10 cellular contexts compared by ENCODE assay signal in the genomic region with DNA sequence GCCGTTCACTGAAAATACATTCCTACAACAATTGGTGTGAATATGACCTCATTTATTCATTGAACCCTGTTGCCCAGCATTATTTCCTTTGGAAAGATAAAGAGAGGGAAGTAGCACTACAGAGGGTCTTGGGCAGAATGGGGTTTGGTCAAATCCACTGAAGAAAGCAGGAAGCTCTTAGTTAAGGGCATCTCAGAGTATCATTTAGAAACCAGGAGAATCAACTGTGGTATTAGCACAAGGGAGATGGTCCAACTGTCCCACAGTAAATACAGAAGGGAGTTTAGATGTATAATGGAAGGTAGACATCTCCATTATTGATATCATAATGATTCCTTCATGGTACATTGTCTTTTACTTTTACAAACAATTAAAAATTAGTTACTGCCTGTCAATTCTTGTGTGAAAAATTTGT. TPM values are rescaled to one million over a fixed set of nuclear protein-coding genes. Genes with fewer than 3 reads are reported as not detected.
A peak's percentile ranks its signal among the peaks of the same experiment; 100 is the strongest.
DNase-seq lines count a peak whose midpoint lies in the region; ATAC-seq and TF ChIP-seq lines count a peak whose summit lies in the region.
"Had no signal": no experiment of that assay in that cellular context is flagged by ENCODE, and none has a peak within 500 bp of the region (broad histone marks: within the 10 kb centered on the region; RNA-seq: fewer than 3 reads in every experiment).

No MANE protein-coding gene starts in this region.

- CTCF ChIA-PET in activated CD4-positive, alpha-beta T cell treated with anti-CD3 and anti-CD28 coated beads for 36 hours (lab: Charles Lee), result interaction anchor here (0.5 to 2.0 kb wide), 8 partner anchors 15 to 1827 kb away, joined by 3 to 6 read pairs (median 3); no protein-coding TSS in a partner anchor

- no peak overlapping the region for H3K4me3 ChIP-seq in esophagus muscularis mucosa
- H3K4me3 ChIP-seq: adrenal gland had no signal

- no peak for TF ChIP-seq EP300 in esophagus muscularis mucosa (IDR thresholded peaks at IDR 0.05)

- POLR2A ChIA-PET in activated CD4-positive, alpha-beta T cell treated with anti-CD3 and anti-CD28 coated beads for 36 hours (lab: Charles Lee), result interaction anchor here (0.6 kb wide), 2 partner anchors 20 to 171 kb away, joined by 3 to 4 read pairs; no protein-coding TSS in a partner anchor

- no peak overlapping the region for H3K27ac ChIP-seq in esophagus muscularis mucosa (replicated peaks in 1 of 4)
- H3K27ac ChIP-seq: adrenal gland had no signal

- H3K4me3 Mint-ChIP-seq in activated CD4-positive, alpha-beta T cell treated with anti-CD3 and anti-CD28 coated beads for 36 hours, result no peak overlapping the region

- no peak for TF ChIP-seq POLR2A in esophagus muscularis mucosa (IDR thresholded peaks at IDR 0.05; ENCODE audit: low read depth)

- H3K4me1 Mint-ChIP-seq in activated CD4-positive, alpha-beta T cell treated with anti-CD3 and anti-CD28 coated beads for 36 hours, result peaks cover 16% of the 10 kb centered on the region

- H3K27ac Mint-ChIP-seq in activated CD4-positive, alpha-beta T cell treated with anti-CD3 and anti-CD28 coated beads for 36 hours, result peak overlapping the region; percentile 15

- H3K9me3 ChIP-seq in esophagus muscularis mucosa, result no peaks in the 10 kb centered on the region
- H3K9me3 ChIP-seq: adrenal gland had no signal

- WGBS in esophagus muscularis mucosa, result 89% methylated on average over 1 of the region's 1 CpG

- intact Hi-C loops in activated CD4-positive, alpha-beta T cell treated with anti-CD3 and anti-CD28 coated beads for 36 hours (cut with DNase I, micrococcal nuclease), result loop anchor here in 1 of 2 experiments (1.0 to 5.0 kb wide), 6 partner anchors 134 to 432 kb away; partner anchors contain the start of gene LNPEP
- intact Hi-C loops in esophagus muscularis mucosa (cut with DNase I), result no loop called here

- peak; percentile 40 for ATAC-seq in activated CD4-positive, alpha-beta T cell treated with anti-CD3 and anti-CD28 coated beads for 36 hours
- ATAC-seq in GM21717 (IDR thresholded peaks at IDR 0.05; ENCODE audit: unreplicated experiment) (peak; percentile 61), HG03139 (IDR thresholded peaks at IDR 0.05; ENCODE audit: unreplicated experiment) (peak; percentile 28)

- TF ChIP-seq CTCF in esophagus muscularis mucosa (IDR thresholded peaks at IDR 0.05), result no peak

- H3K27me3 Mint-ChIP-seq in activated CD4-positive, alpha-beta T cell treated with anti-CD3 and anti-CD28 coated beads for 36 hours, result peaks cover 10% of the 10 kb centered on the region

- no peaks in the 10 kb centered on the region for H3K9me3 Mint-ChIP-seq in activated CD4-positive, alpha-beta T cell treated with anti-CD3 and anti-CD28 coated beads for 36 hours (ENCODE audit: low read depth)

- H3K4me1 ChIP-seq in esophagus muscularis mucosa, result peaks cover 0 to 16% (median 16%) of the 10 kb centered on the region in 4 donors
- H3K4me1 ChIP-seq: adrenal gland had no signal

- no peaks in the 10 kb centered on the region for H3K36me3 ChIP-seq in esophagus muscularis mucosa
- H3K36me3 ChIP-seq: adrenal gland had no signal

- H3K36me3 Mint-ChIP-seq in activated CD4-positive, alpha-beta T cell treated with anti-CD3 and anti-CD28 coated beads for 36 hours (ENCODE audit: low read depth), result no peaks in the 10 kb centered on the region

- H3K27me3 ChIP-seq in esophagus muscularis mucosa, result no peaks in the 10 kb centered on the region
- H3K27me3 ChIP-seq: adrenal gland had no signal

- DNase-seq in activated CD4-positive, alpha-beta T cell treated with anti-CD3 and anti-CD28 coated beads for 36 hours, result no peak
- no peak for DNase-seq in activated CD4-positive, alpha-beta T cell treated with anti-CD3 and anti-CD28 coated beads, Interleukin-2, amount 50 U/mL, for 1 hour
- peak; percentile 19 for DNase-seq in esophagus muscularis mucosa (ENCODE audit: extremely low spot score)
- no peak for DNase-seq in epidermal melanocyte (ENCODE audit: insufficient read length, low spot score)
- no peak for DNase-seq in NCI-H2081 (lab: John Stamatoyannopoulos, UW)
- no peak for DNase-seq in midbrain (lab: John Stamatoyannopoulos, UW)
- DNase-seq: adrenal gland, NCI-H1417 treated with DMSO at 0.1 percent for 48 hours had no signal

RNA-seq across cellular contexts. Expression of gene LIX1, which starts 47.1 kb away (rescaled TPM):
- total RNA-seq in activated CD4-positive, alpha-beta T cell treated with anti-CD3 and anti-CD28 coated beads for 36 hours, result not detected
- total RNA-seq in esophagus muscularis mucosa, result 1 to 10 TPM in 1 of 4 donors, under 1 TPM in 3; 0.42 to 1.2 (median 0.67) TPM
- total RNA-seq: adrenal gland had no signal
